29 cellular contexts compared by ENCODE assay signal in the genomic region with DNA sequence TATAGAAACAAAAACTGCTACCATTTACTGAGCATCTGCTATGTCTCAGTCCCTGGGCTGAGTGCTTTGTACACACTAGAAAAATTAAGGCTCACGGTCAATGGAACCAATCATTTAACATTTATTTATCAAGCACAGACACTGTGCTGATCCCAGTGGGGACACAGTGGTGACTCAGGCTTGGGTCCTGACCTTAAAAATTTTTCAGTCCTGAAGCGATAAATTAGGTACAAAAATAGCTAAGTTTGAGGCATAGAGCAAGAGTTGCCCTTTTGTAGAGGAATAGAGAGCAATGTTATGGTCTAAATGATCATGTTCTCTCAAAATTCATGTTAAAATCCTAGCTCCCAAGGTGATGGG.
"Had no signal": no experiment of that assay in that cellular context is flagged by ENCODE, and none has a peak within 500 bp of the region (broad histone marks: within the 10 kb centered on the region; RNA-seq: fewer than 3 reads in every experiment).

No MANE protein-coding gene starts in this region.

- H3K36me3 ChIP-seq: ascending aorta, breast epithelium, cardiac muscle cell, colonic mucosa, gastrocnemius medialis, heart left ventricle had no signal

- H3K27me3 ChIP-seq: ascending aorta, cardiac muscle cell, colonic mucosa, gastrocnemius medialis, heart left ventricle had no signal

- H3K27ac ChIP-seq: ascending aorta, breast epithelium, cardiac muscle cell, colonic mucosa, dorsolateral prefrontal cortex, foreskin keratinocyte, gastrocnemius medialis had no signal

- H3K4me1 ChIP-seq: ascending aorta, breast epithelium, colonic mucosa, foreskin keratinocyte, gastrocnemius medialis, heart left ventricle had no signal

- ATAC-seq: activated naive CD4-positive, alpha-beta T cell treated with anti-CD3 and anti-CD28 coated beads, Interleukin-2, amount 50 U/mL, for 72 hours; activated T-cell treated with anti-CD3 and anti-CD28 coated beads, Interleukin-2, amount 50 U/mL, for 72 hours; foreskin keratinocyte; gastrocnemius medialis; heart left ventricle; WTC11 had no signal

- DNase-seq: activated CD4-positive, alpha-beta memory T cell treated with anti-CD3 and anti-CD28 coated beads, Interleukin-2, amount 10 ng/mL, durations not matched to agents 7 days and 5 days; activated CD4-positive, alpha-beta T cell treated with anti-CD3 and anti-CD28 coated beads for 1 hour; activated CD4-positive, alpha-beta T cell treated with anti-CD3 and anti-CD28 coated beads for 4 hours; activated CD4-positive, alpha-beta T cell treated with anti-CD3 and anti-CD28 coated beads, Interleukin-2, amount 10 ng/mL, durations not matched to agents 7 days and 5 days; activated CD4-positive, alpha-beta T cell treated with anti-CD3 and anti-CD28 coated beads, Interleukin-2, amount 50 U/mL, for 4 hours; activated CD8-positive, alpha-beta memory T cell treated with anti-CD3 and anti-CD28 coated beads, Interleukin-2, amount 50 U/mL, for 48 hours; activated gamma-delta T cell; activated naive CD4-positive, alpha-beta T cell; activated naive CD4-positive, alpha-beta T cell treated with anti-CD3 and anti-CD28 coated beads, Interleukin-2, amount 10 ng/mL, durations not matched to agents 7 days and 5 days; activated naive CD8-positive, alpha-beta T cell treated with anti-CD3 and anti-CD28 coated beads, Interleukin-2, amount 10 ng/mL, durations not matched to agents 7 days and 5 days; activated T-cell treated with anti-CD3 and anti-CD28 coated beads for 4 hours; activated T-cell treated with anti-CD3 and anti-CD28 coated beads, Interleukin-2, amount 50 U/mL, for 24 hours; activated T-cell treated with anti-CD3 and anti-CD28 coated beads, Interleukin-2, amount 50 U/mL, for 72 hours; central memory CD4-positive, alpha-beta T cell; cerebellar nuclear complex; colonic mucosa; dorsolateral prefrontal cortex; effector memory CD4-positive, alpha-beta T cell; endodermal cell; gastrocnemius medialis; glutamatergic neuron; heart left ventricle; T-helper 2 cell had no signal

- H3K4me3 ChIP-seq: ascending aorta, breast epithelium, cardiac muscle cell, colonic mucosa, dorsolateral prefrontal cortex, gastrocnemius medialis, heart left ventricle had no signal

- H3K9me3 ChIP-seq: ascending aorta, breast epithelium, colonic mucosa, gastrocnemius medialis, heart left ventricle had no signal
